In genomic region chr14:93725993-93726392, GRCh38 we compare ENCODE assay signal across 25 cellular contexts.
"Had no signal": no experiment of that assay in that cellular context is flagged by ENCODE, and none has a peak within 500 bp of the region (broad histone marks: within the 10 kb centered on the region; RNA-seq: fewer than 3 reads in every experiment).

No MANE protein-coding gene starts in this region.

- H3K4me1 ChIP-seq: pancreas, right lobe of liver, sigmoid colon, suprapubic skin, testis, tibial artery, transverse colon, vagina had no signal

- ATAC-seq: naive thymus-derived CD8-positive, alpha-beta T cell; natural killer cell treated with Interleukin-12 subunit alpha and Interleukin-12 subunit beta and Interleukin-15 and Interleukin-18, amount 100 ng/mL, for 72 hours; pancreas; right cardiac atrium; right lobe of liver; stimulated activated memory B cell treated with anti-CD40 and anti-IgM and Interleukin-4, amounts not matched to agents 10 μg/mL and 1 μg/mL and 100 μg/mL, for 72 hours; stimulated activated naive CD8-positive, alpha-beta T cell treated with anti-CD3 and anti-CD28 coated beads, Interleukin-15, amount 100 ng/mL, for 72 hours; stimulated activated naive CD8-positive, alpha-beta T cell treated with anti-CD3 and anti-CD28 coated beads, Interleukin-15, Interleukin-2, amounts not matched to agents 100 U/mL and 50 U/mL, for 24 hours had no signal

- H3K36me3 ChIP-seq: pancreas, right lobe of liver, suprapubic skin, transverse colon, vagina had no signal

- H3K27me3 ChIP-seq: pancreas, right lobe of liver, sigmoid colon, suprapubic skin, testis, tibial artery, transverse colon, vagina had no signal

- H3K4me3 ChIP-seq: pancreas, right lobe of liver, sigmoid colon, suprapubic skin, testis, tibial artery, transverse colon, vagina had no signal

- H3K9me3 ChIP-seq: pancreas, right lobe of liver, sigmoid colon, suprapubic skin, testis, tibial artery, transverse colon, vagina had no signal

- DNase-seq: naive B cell; nephron progenitor cell; occipital lobe; right lobe of liver; small intestine; stimulated activated CD4-positive, alpha-beta T cell treated with anti-CD3 and anti-CD28 coated beads, Interleukin-12 subunit alpha, Interleukin-12 subunit beta, amount 100 ng/mL, for 4 hours; stimulated activated CD4-positive, alpha-beta T cell treated with anti-CD3 and anti-CD28 coated beads, Interleukin-1b, Interleukin-23, amount 100 ng/mL, for 48 hours; stimulated activated CD4-positive, alpha-beta T cell treated with anti-CD3 and anti-CD28 coated beads, Interleukin-4, amount 100 ng/mL, for 1 hour; stimulated activated CD4-positive, alpha-beta T cell treated with anti-CD3 and anti-CD28 coated beads, Interleukin-4, amount 100 ng/mL, for 4 hours; stimulated activated CD8-positive, alpha-beta memory T cell treated with anti-CD3 and anti-CD28 coated beads, Interleukin-4, amount 100 ng/mL, for 48 hours; stimulated activated naive CD4-positive, alpha-beta T cell; stimulated activated naive CD8-positive, alpha-beta T cell treated with anti-CD3 and anti-CD28 coated beads, Interleukin-15, amount 100 ng/mL, for 72 hours; stimulated activated naive CD8-positive, alpha-beta T cell treated with anti-CD3 and anti-CD28 coated beads, Interleukin-15, Interleukin-2, amounts not matched to agents 100 U/mL and 50 U/mL, for 24 hours; substantia nigra; testis; transverse colon had no signal

- H3K27ac ChIP-seq: pancreas, right lobe of liver, sigmoid colon, suprapubic skin, testis, tibial artery, transverse colon, vagina had no signal
